11 cellular contexts compared by ENCODE assay signal in genomic region chr2:231425811-231426703, GRCh38. TPM values are rescaled to one million over a fixed set of nuclear protein-coding genes. Genes with fewer than 3 reads are reported as not detected.
DNase-seq lines count a peak whose midpoint lies in the region; ATAC-seq and TF ChIP-seq lines count a peak whose summit lies in the region.
"Had no signal": no experiment of that assay in that cellular context is flagged by ENCODE, and none has a peak within 500 bp of the region (broad histone marks: within the 10 kb centered on the region; RNA-seq: fewer than 3 reads in every experiment).

No MANE protein-coding gene starts in this region.

- H3K27ac ChIP-seq in SJSA1 (no peak overlapping the region), mesenchymal stem cell (ENCODE audit: low read length, poor library complexity, severe bottlenecking) (no peak overlapping the region)

- no peak overlapping the region for H3K4me3 Mint-ChIP-seq in activated naive CD8-positive, alpha-beta T cell treated with anti-CD3 and anti-CD28 coated beads, Interleukin-2, amount 10 ng/mL, durations not matched to agents 7 days and 5 days
- H3K4me3 Mint-ChIP-seq: mesothelial cell of epicardium had no signal

- H3K27me3 Mint-ChIP-seq in activated naive CD8-positive, alpha-beta T cell treated with anti-CD3 and anti-CD28 coated beads, Interleukin-2, amount 10 ng/mL, durations not matched to agents 7 days and 5 days, result peaks cover 3% of the 10 kb centered on the region

- H3K4ac ChIP-seq in mesenchymal stem cell (ENCODE audit: low read depth in 1 of 2, low read length in 2 of 2), result no peak overlapping the region

- no peak for TF ChIP-seq CTCF in GM20000 (IDR thresholded peaks at IDR 0.05; ENCODE audit: extremely low read depth, missing control alignments)

- H3K14ac ChIP-seq in mesenchymal stem cell (ENCODE audit: low read length in 2 of 2), result no peak overlapping the region

- H3K36me3 ChIP-seq in SJSA1 (no peaks in the 10 kb centered on the region), mesenchymal stem cell (ENCODE audit: control insufficient read depth in 1 of 2, insufficient read depth in 2 of 2, low read depth in 1 of 2, low read length in 2 of 2) (no peaks in the 10 kb centered on the region)

- H3K27me3 ChIP-seq in SJSA1 (replicated peaks) (no peaks in the 10 kb centered on the region), mesenchymal stem cell (ENCODE audit: control insufficient read depth in 1 of 2, insufficient read depth in 1 of 2, low read length in 2 of 2) (peaks cover 0 to 49% of the 10 kb centered on the region in 2 experiments)

- H3K4me3 ChIP-seq in SJSA1 (no peak overlapping the region), mesenchymal stem cell (ENCODE audit: insufficient read depth in 1 of 2, low read depth in 1 of 2, low read length in 2 of 2) (no peak overlapping the region)
- H3K4me3 ChIP-seq: smooth muscle cell had no signal

- H2AK5ac ChIP-seq in mesenchymal stem cell (ENCODE audit: low read length, severe bottlenecking), result no peak overlapping the region

- H2BK12ac ChIP-seq in mesenchymal stem cell (ENCODE audit: low read length in 2 of 2), result no peak overlapping the region

- POLR2A ChIA-PET in activated naive CD8-positive, alpha-beta T cell treated with anti-CD3 and anti-CD28 coated beads, Interleukin-2, amount 10 ng/mL, durations not matched to agents 7 days and 5 days (lab: Charles Lee), result interaction anchor here (0.7 kb wide), 1 partner anchor 602 kb away, joined by 3 read pairs; no protein-coding TSS in a partner anchor

- peaks cover 5% of the 10 kb centered on the region for H3K4me1 Mint-ChIP-seq in activated naive CD8-positive, alpha-beta T cell treated with anti-CD3 and anti-CD28 coated beads, Interleukin-2, amount 10 ng/mL, durations not matched to agents 7 days and 5 days

- peaks cover 3% of the 10 kb centered on the region for H3K36me3 Mint-ChIP-seq in activated naive CD8-positive, alpha-beta T cell treated with anti-CD3 and anti-CD28 coated beads, Interleukin-2, amount 10 ng/mL, durations not matched to agents 7 days and 5 days
- H3K36me3 Mint-ChIP-seq: mesothelial cell of epicardium had no signal

- H3K27ac Mint-ChIP-seq in activated naive CD8-positive, alpha-beta T cell treated with anti-CD3 and anti-CD28 coated beads, Interleukin-2, amount 10 ng/mL, durations not matched to agents 7 days and 5 days, result peak overlapping the region; percentile 77
- H3K27ac Mint-ChIP-seq: mesothelial cell of epicardium had no signal

- H3K79me1 ChIP-seq in mesenchymal stem cell (replicated peaks; ENCODE audit: low read length, poor library complexity, severe bottlenecking), result no peaks in the 10 kb centered on the region

- H4K8ac ChIP-seq in mesenchymal stem cell (ENCODE audit: low read length), result no peak overlapping the region

- H2BK15ac ChIP-seq in mesenchymal stem cell (ENCODE audit: low read depth, poor library complexity, severe bottlenecking), result no peak overlapping the region

- H3K23ac ChIP-seq in mesenchymal stem cell (ENCODE audit: low read length in 2 of 2), result peak overlapping the region in 1 of 2 experiments; percentile 17

- no peak overlapping the region for H2AFZ ChIP-seq in mesenchymal stem cell (ENCODE audit: low read depth, low read length)

- no peak overlapping the region for H3K9ac ChIP-seq in mesenchymal stem cell (ENCODE audit: low read length)

- 0 out of 2 replicates have a peak, but pooled peaks cover 2% of the 10 kb centered on the region for H3K9me3 ChIP-seq in SJSA1 (replicated peaks)
- peaks cover 5% of the 10 kb centered on the region for H3K9me3 ChIP-seq in mesenchymal stem cell (ENCODE audit: control insufficient read depth, low read length)

- 60% methylated on average over 21 of the region's 21 CpGs for WGBS in mesenchymal stem cell

- H3K9me3 Mint-ChIP-seq in activated naive CD8-positive, alpha-beta T cell treated with anti-CD3 and anti-CD28 coated beads, Interleukin-2, amount 10 ng/mL, durations not matched to agents 7 days and 5 days, result peaks cover 5% of the 10 kb centered on the region

- H3K4me1 ChIP-seq in SJSA1 (replicated peaks), result peaks cover 21% of the 10 kb centered on the region
- peaks cover 7% of the 10 kb centered on the region for H3K4me1 ChIP-seq in mesenchymal stem cell (ENCODE audit: control insufficient read depth, insufficient read depth, low read depth, low read length)

- H4K91ac ChIP-seq in mesenchymal stem cell (ENCODE audit: low read length), result no peak overlapping the region

- H2BK5ac ChIP-seq in mesenchymal stem cell (ENCODE audit: low read depth, low read length, poor library complexity, severe bottlenecking), result no peak overlapping the region

- no peak overlapping the region for H3K18ac ChIP-seq in mesenchymal stem cell (ENCODE audit: low read depth in 1 of 2, low read length in 2 of 2)

- H2BK120ac ChIP-seq in mesenchymal stem cell (ENCODE audit: low read depth, low read length), result no peak overlapping the region

- H3K4me2 ChIP-seq in mesenchymal stem cell (ENCODE audit: low read length, poor library complexity, severe bottlenecking), result no peak overlapping the region
- H3K4me2 ChIP-seq: smooth muscle cell had no signal

- DNase-seq in ELR (ENCODE audit: low read depth) (peak; percentile 56), SJSA1 (ENCODE audit: low read depth in 1 of 2, low spot score in 2 of 2) (peak; percentile 56 to 63), renal cortical epithelial cell (ENCODE audit: low read depth) (peak; percentile 65), GM20000 (ENCODE audit: low spot score) (no peak), AML-193 (lab: John Stamatoyannopoulos, UW) (no peak), mesenchymal stem cell (no peak), middle frontal gyrus (ENCODE audit: extremely low spot score, low spot score) (no peak)
- DNase-seq in activated naive CD8-positive, alpha-beta T cell treated with anti-CD3 and anti-CD28 coated beads, Interleukin-2, amount 10 ng/mL, durations not matched to agents 7 days and 5 days, result no peak
- DNase-seq: NCI-H526 had no signal

- ATAC-seq in activated naive CD8-positive, alpha-beta T cell treated with anti-CD3 and anti-CD28 coated beads, Interleukin-2, amount 10 ng/mL, durations not matched to agents 7 days and 5 days (ENCODE audit: low read depth), result peak; percentile 69

RNA-seq across cellular contexts. Expression of gene B3GNT7, which starts 30.5 kb away (rescaled TPM):
- total RNA-seq in SJSA1 (2014; rRNA removed; shearing (Covaris generic)), result not detected in 2 replicates
- total RNA-seq in activated naive CD8-positive, alpha-beta T cell treated with anti-CD3 and anti-CD28 coated beads, Interleukin-2, amount 10 ng/mL, durations not matched to agents 7 days and 5 days, result under 1 TPM; 0.37 to 0.42 TPM
- total RNA-seq in renal cortical epithelial cell, result 4.0 and 4.5 TPM in 2 replicates
- 0.26 TPM for polyA plus RNA-seq in mesenchymal stem cell (2013, experiment 1 of 2)
- 0.21 TPM for polyA plus RNA-seq in mesenchymal stem cell (2013, experiment 2 of 2)

RNA-seq across cellular contexts. Expression of gene NCL, which starts 38.2 kb away (rescaled TPM):
- total RNA-seq in SJSA1 (2014; rRNA removed; shearing (Covaris generic)), result 257 and 292 TPM in 2 replicates
- total RNA-seq in activated naive CD8-positive, alpha-beta T cell treated with anti-CD3 and anti-CD28 coated beads, Interleukin-2, amount 10 ng/mL, durations not matched to agents 7 days and 5 days, result 100 to 1,000 TPM; 461 to 462 TPM
- total RNA-seq in renal cortical epithelial cell, result 86.7 and 418 TPM in 2 replicates
- 256 TPM for polyA plus RNA-seq in mesenchymal stem cell (2013, experiment 1 of 2)
- 256 TPM for polyA plus RNA-seq in mesenchymal stem cell (2013, experiment 2 of 2)

Comparison
In these comparisons a context has a peak if more than half of its experiments do, and no peak if none do; other contexts are left out.
1. DNase-seq: peak in ELR (single experiment), SJSA1 (2 of 2) and renal cortical epithelial cell (single experiment); none in activated naive CD8-positive, alpha-beta T cell treated with anti-CD3 and anti-CD28 coated beads, Interleukin-2, amount 10 ng/mL, durations not matched to agents 7 days and 5 days (single experiment), GM20000 (single experiment), AML-193 (0 of 2), mesenchymal stem cell (single experiment) and middle frontal gyrus (single experiment).